11 cellular contexts compared by ENCODE assay signal in the genomic region with DNA sequence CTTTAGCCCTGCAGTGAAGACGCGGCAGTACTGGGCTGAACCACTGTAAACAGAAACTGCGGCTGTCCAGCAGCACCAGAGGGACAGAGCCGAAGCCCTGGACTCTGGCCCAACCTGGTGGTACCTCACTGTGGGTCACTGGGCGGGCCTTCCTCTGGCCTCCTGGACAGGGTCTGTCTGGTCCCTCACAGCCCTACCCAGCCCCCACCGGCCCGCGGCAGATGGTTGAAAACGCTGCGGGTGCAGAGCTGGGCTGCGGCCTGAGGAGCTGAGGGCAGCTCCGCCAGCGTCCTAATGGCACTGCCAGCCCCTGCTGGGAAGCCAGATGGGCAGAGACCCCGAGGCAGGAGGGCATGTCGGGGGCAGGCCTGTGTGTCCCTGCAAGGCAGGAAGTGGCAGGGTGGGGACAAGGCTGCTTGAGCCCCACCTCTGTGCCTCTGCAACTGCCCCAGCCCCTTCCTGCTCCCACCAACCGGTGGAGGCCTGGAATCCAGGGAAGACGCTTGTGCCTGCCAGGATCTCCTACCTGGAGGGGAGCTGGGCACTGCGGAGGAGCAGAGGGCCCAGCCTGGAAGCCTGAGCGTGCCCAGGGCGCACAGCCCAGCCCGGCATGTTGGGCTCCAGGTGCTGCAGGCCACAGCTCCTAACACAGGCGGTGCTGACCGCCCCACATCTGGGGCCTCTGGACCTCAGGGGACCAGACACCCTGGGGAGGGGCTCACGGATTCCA. TPM values are rescaled to one million over a fixed set of nuclear protein-coding genes. Genes with fewer than 3 reads are reported as not detected.
DNase-seq lines count a peak whose midpoint lies in the region; ATAC-seq and TF ChIP-seq lines count a peak whose summit lies in the region.
"Had no signal": no experiment of that assay in that cellular context is flagged by ENCODE, and none has a peak within 500 bp of the region (broad histone marks: within the 10 kb centered on the region; RNA-seq: fewer than 3 reads in every experiment).

No MANE protein-coding gene starts in this region.

- H3K79me2 ChIP-seq in hepatocyte = peaks cover 71% of the 10 kb centered on the region

- no peaks in the 10 kb centered on the region for H3K36me3 ChIP-seq in ectodermal cell (ENCODE audit: control insufficient read depth, insufficient read depth, low read length)
- no peaks in the 10 kb centered on the region for H3K36me3 ChIP-seq in mucosa of descending colon (ENCODE audit: low read depth)
- H3K36me3 ChIP-seq in thyroid gland = no peaks in the 10 kb centered on the region
- H3K36me3 ChIP-seq in brain microvascular endothelial cell (replicated peaks) = peaks cover 2% of the 10 kb centered on the region
- no peaks in the 10 kb centered on the region for H3K36me3 ChIP-seq in hepatocyte (replicated peaks; ENCODE audit: insufficient read depth, low read depth)

- H3K9me3 ChIP-seq in ectodermal cell (ENCODE audit: control insufficient read depth, low read length) (no peaks in the 10 kb centered on the region), mucosa of descending colon (no peaks in the 10 kb centered on the region), thyroid gland (no peaks in the 10 kb centered on the region), hepatocyte (ENCODE audit: low read depth) (no peaks in the 10 kb centered on the region)
- H3K9me3 ChIP-seq: Caco-2 had no signal

- no peak overlapping the region for H3K4me2 ChIP-seq in hepatocyte

- TF ChIP-seq POLR2A in thyroid gland (IDR thresholded peaks at IDR 0.05) = no peak

- DNase-seq in RWPE1 (ENCODE audit: low spot score) (no peak), mucosa of descending colon (peak in 2 of 3 donors; percentile 25 to 43), thyroid gland (no peak), brain microvascular endothelial cell (no peak), hepatocyte (ENCODE audit: low spot score) (no peak)
- DNase-seq: Caco-2, midbrain, NCI-H2107, retina had no signal

- H3K4me1 ChIP-seq in ectodermal cell (ENCODE audit: control insufficient read depth, insufficient read depth, low read length) (no peaks in the 10 kb centered on the region), mucosa of descending colon (ENCODE audit: low read depth) (peaks cover 10% of the 10 kb centered on the region), thyroid gland (peaks cover 14 to 51% of the 10 kb centered on the region in 2 donors), hepatocyte (ENCODE audit: insufficient read depth) (peaks cover 31% of the 10 kb centered on the region)

- peaks cover 50% of the 10 kb centered on the region for H4K20me1 ChIP-seq in hepatocyte (ENCODE audit: insufficient read depth, poor library complexity, severe bottlenecking)

- H3K27ac ChIP-seq in RWPE1 (peak overlapping the region; percentile 52), ectodermal cell (ENCODE audit: insufficient read depth, low read depth, low read length, poor library complexity, severe bottlenecking) (peak overlapping the region; percentile 16), thyroid gland (peak overlapping the region in 2 of 3 donors; percentile 18 to 38), brain microvascular endothelial cell (no peak overlapping the region), hepatocyte (no peak overlapping the region)

- ATAC-seq in mucosa of descending colon = no peak
- ATAC-seq in HG02642 (IDR thresholded peaks at IDR 0.05; ENCODE audit: poor library complexity, unreplicated experiment) = no peak

- no peak overlapping the region for H2AFZ ChIP-seq in hepatocyte

- CTCF ChIA-PET in RWPE1 (lab: Yijun Ruan, JAX) = interaction anchor here (0.7 to 0.8 kb wide), 2 partner anchors 27 to 1590 kb away, joined by 3 read pairs; no protein-coding TSS in a partner anchor

- no peaks in the 10 kb centered on the region for H3K9me2 ChIP-seq in hepatocyte (replicated peaks; ENCODE audit: insufficient read depth)

- in situ Hi-C loops in brain microvascular endothelial cell (cut with HindIII; ENCODE audit: low pct_ligation_motif_present, low sequenced_read_pairs) = no loop called here

- no peak overlapping the region for H3K4me3 ChIP-seq in ectodermal cell (ENCODE audit: insufficient read depth, low read depth, low read length)
- no peak overlapping the region for H3K4me3 ChIP-seq in mucosa of descending colon
- no peak overlapping the region for H3K4me3 ChIP-seq in thyroid gland (replicated peaks in 1 of 3)
- no peak overlapping the region for H3K4me3 ChIP-seq in brain microvascular endothelial cell (ENCODE audit: low read depth, low read length)
- no peak overlapping the region for H3K4me3 ChIP-seq in hepatocyte

- TF ChIP-seq CTCF in RWPE1 (conservative IDR thresholded peaks at IDR 0.05; ENCODE audit: low read depth) (no peak), mucosa of descending colon (IDR thresholded peaks at IDR 0.05) (no peak), thyroid gland (IDR thresholded peaks at IDR 0.05) (no peak), brain microvascular endothelial cell (IDR thresholded peaks at IDR 0.05; ENCODE audit: low read depth, low read length, missing control alignments) (no peak), hepatocyte (IDR thresholded peaks at IDR 0.05; ENCODE audit: poor library complexity) (no peak)

- no peaks in the 10 kb centered on the region for H3K27me3 ChIP-seq in ectodermal cell (ENCODE audit: control insufficient read depth, insufficient read depth, low read length, poor library complexity, severe bottlenecking)
- H3K27me3 ChIP-seq in thyroid gland = no peaks in the 10 kb centered on the region
- no peaks in the 10 kb centered on the region for H3K27me3 ChIP-seq in brain microvascular endothelial cell (replicated peaks)
- no peaks in the 10 kb centered on the region for H3K27me3 ChIP-seq in hepatocyte

- WGBS in ectodermal cell, 2 experiments = 88 to 90% methylated on average over 24 of the region's 24 CpGs
- WGBS in thyroid gland, 2 donors = 67 to 74% methylated on average over 12 to 21 of the region's 24 CpGs
- 92% methylated on average over 23 of the region's 24 CpGs for WGBS in hepatocyte (ENCODE audit: low lambda C conversion rate, missing lambda C conversion rate)

- POLR2A ChIA-PET in RWPE1 (lab: Yijun Ruan, JAX; ENCODE audit: low non-redundant PET) = no interaction called here

- intact Hi-C loops in mucosa of descending colon (cut with DNase I, micrococcal nuclease) = no loop called here
- intact Hi-C loops in thyroid gland (cut with DNase I) = no loop called here

RNA-seq across cellular contexts. Expression of a gene that starts 36.3 kb away (rescaled TPM):
- polyA plus RNA-seq in ectodermal cell (2013, experiment 1 of 4) = 43.1 TPM
- 51.7 TPM for polyA plus RNA-seq in ectodermal cell (2013, experiment 2 of 4)
- 37.5 TPM for polyA plus RNA-seq in ectodermal cell (2013, experiment 3 of 4)
- 42.6 TPM for polyA plus RNA-seq in ectodermal cell (2013, experiment 4 of 4)
- total RNA-seq in mucosa of descending colon = 10 to 100 TPM; 30.8 to 39.6 (median 32.2) TPM
- total RNA-seq in thyroid gland = 10 to 100 TPM; 27.1 to 35.6 (median 32.5) TPM
- 35.7 and 48.3 TPM in 2 replicates for total RNA-seq in hepatocyte
- polyA plus RNA-seq in hepatocyte = 34.9 and 46.7 TPM in 2 replicates

Comparison
In these comparisons a context has a peak if more than half of its experiments do, and no peak if none do; other contexts are left out.
1. DNase-seq: peak in mucosa of descending colon (2 of 3); none in RWPE1 (single experiment), thyroid gland (0 of 2), brain microvascular endothelial cell (single experiment) and hepatocyte (single experiment).
2. H3K27ac ChIP-seq: peak in RWPE1 (single experiment), ectodermal cell (single experiment) and thyroid gland (2 of 3); none in brain microvascular endothelial cell (single experiment) and hepatocyte (single experiment).